In the genomic region with DNA sequence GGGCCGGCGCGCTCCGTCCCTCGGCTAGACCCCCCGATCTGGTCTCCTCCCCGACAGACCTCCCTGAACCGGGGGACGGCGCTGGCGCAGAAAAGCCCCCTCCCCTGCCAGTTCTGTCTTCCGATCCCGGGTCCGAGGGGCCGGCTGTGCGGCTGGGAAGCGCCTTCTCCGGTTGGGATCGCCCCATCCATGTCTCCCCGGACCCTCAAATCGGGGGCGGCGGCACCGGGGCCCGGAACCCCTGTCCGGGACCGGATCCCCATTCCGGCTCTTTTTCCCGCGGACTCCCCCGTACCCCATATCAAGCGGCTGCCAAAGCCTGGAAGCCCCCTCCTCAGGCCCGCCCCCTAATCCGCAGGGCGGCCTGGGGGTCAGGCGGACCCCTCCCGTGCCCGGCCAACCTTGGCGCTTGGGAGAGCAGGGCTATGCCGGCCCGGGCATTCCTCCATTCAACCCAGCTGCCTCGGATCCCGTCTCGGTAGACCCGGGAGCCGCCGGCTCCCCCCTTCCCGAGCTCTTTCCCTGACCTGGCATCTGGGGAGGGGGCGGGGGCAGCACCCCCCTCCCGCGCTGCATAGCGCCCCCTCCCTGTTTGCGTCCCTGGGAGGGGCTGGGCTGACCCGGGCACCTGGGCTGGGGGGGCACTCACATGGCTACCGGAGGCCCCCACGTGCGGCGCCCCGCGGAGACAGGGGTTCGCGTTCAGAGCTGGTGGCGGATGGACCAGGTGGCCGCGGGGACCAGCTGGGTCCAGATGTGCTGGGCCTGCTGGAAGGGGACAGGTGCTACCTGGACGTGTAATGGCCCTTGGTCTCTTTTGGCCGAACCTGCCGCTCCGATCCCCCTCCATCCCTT, we compare ENCODE assay signal across 1 cellular context.
TF ChIP-seq lines count a peak whose summit lies in the region.

No MANE protein-coding gene starts in this region.

TF ChIP-seq in HEK293, 187 proteins besides CTCF, POLR2A, EP300 and RAD21 (continued from another document):
- TF ChIP-seq ZNF18 (tag by site-specific recombination; IDR thresholded peaks at IDR 0.05) (no peak), GLIS2 (tag by site-specific recombination; IDR thresholded peaks at IDR 0.05) (peak; percentile 80), HOXA7 (CRISPR knock-in tag; IDR thresholded peaks at IDR 0.05; ENCODE audit: borderline replicate concordance) (no peak), ZBTB7A (tag by site-specific recombination; IDR thresholded peaks at IDR 0.05; ENCODE audit: low read depth) (0 out of 2 replicates have a peak, but pooled peaks have one; percentile 52), ZNF157 (tag by site-specific recombination; IDR thresholded peaks at IDR 0.05) (no peak), ZNF132 (tag by site-specific recombination; IDR thresholded peaks at IDR 0.05; ENCODE audit: borderline replicate concordance) (no peak), ZNF112 (tag by site-specific recombination; IDR thresholded peaks at IDR 0.05) (no peak), ZNF514 (tag by site-specific recombination; IDR thresholded peaks at IDR 0.05) (no peak), REPIN1 (tag by site-specific recombination; IDR thresholded peaks at IDR 0.05; ENCODE audit: low read depth) (no peak), ZSCAN23 (tag by site-specific recombination; IDR thresholded peaks at IDR 0.05) (no peak), ZIC2 (tag by site-specific recombination; IDR thresholded peaks at IDR 0.05) (no peak), ZNF585B (tag by site-specific recombination; IDR thresholded peaks at IDR 0.05) (no peak), ZNF133 (tag by site-specific recombination; IDR thresholded peaks at IDR 0.05) (no peak), ZNF701 (tag by site-specific recombination; IDR thresholded peaks at IDR 0.05) (no peak), ZNF335 (tag by site-specific recombination; conservative IDR thresholded peaks at IDR 0.05) (peak; percentile 69), ZNF677 (tag by site-specific recombination; IDR thresholded peaks at IDR 0.05) (no peak), TRIM28 (IDR thresholded peaks at IDR 0.05; ENCODE audit: borderline replicate concordance, low read length) (no peak), ZNF2 (tag by site-specific recombination; IDR thresholded peaks at IDR 0.05) (no peak), ZNF341 (tag by site-specific recombination; IDR thresholded peaks at IDR 0.05; ENCODE audit: low read depth) (0 out of 2 replicates have a peak, but pooled peaks have one; percentile 18)
- TF ChIP-seq, protein P1, sequence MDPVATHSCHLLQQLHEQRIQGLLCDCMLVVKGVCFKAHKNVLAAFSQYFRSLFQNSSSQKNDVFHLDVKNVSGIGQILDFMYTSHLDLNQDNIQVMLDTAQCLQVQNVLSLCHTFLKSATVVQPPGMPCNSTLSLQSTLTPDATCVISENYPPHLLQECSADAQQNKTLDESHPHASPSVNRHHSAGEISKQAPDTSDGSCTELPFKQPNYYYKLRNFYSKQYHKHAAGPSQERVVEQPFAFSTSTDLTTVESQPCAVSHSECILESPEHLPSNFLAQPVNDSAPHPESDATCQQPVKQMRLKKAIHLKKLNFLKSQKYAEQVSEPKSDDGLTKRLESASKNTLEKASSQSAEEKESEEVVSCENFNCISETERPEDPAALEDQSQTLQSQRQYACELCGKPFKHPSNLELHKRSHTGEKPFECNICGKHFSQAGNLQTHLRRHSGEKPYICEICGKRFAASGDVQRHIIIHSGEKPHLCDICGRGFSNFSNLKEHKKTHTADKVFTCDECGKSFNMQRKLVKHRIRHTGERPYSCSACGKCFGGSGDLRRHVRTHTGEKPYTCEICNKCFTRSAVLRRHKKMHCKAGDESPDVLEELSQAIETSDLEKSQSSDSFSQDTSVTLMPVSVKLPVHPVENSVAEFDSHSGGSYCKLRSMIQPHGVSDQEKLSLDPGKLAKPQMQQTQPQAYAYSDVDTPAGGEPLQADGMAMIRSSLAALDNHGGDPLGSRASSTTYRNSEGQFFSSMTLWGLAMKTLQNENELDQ (tag by site-specific recombination; IDR thresholded peaks at IDR 0.05; ENCODE audit: low read depth) = no peak
- TF ChIP-seq, protein P2, sequence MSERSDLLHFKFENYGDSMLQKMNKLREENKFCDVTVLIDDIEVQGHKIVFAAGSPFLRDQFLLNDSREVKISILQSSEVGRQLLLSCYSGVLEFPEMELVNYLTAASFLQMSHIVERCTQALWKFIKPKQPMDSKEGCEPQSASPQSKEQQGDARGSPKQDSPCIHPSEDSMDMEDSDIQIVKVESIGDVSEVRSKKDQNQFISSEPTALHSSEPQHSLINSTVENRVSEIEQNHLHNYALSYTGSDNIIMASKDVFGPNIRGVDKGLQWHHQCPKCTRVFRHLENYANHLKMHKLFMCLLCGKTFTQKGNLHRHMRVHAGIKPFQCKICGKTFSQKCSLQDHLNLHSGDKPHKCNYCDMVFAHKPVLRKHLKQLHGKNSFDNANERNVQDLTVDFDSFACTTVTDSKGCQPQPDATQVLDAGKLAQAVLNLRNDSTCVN (tag by site-specific recombination; optimal IDR thresholded peaks at IDR 0.05) = peak; percentile 42
- TF ChIP-seq, protein P3, sequence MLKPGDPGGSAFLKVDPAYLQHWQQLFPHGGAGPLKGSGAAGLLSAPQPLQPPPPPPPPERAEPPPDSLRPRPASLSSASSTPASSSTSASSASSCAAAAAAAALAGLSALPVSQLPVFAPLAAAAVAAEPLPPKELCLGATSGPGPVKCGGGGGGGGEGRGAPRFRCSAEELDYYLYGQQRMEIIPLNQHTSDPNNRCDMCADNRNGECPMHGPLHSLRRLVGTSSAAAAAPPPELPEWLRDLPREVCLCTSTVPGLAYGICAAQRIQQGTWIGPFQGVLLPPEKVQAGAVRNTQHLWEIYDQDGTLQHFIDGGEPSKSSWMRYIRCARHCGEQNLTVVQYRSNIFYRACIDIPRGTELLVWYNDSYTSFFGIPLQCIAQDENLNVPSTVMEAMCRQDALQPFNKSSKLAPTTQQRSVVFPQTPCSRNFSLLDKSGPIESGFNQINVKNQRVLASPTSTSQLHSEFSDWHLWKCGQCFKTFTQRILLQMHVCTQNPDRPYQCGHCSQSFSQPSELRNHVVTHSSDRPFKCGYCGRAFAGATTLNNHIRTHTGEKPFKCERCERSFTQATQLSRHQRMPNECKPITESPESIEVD (tag by site-specific recombination; IDR thresholded peaks at IDR 0.05) = no peak
- TF ChIP-seq, protein P4, sequence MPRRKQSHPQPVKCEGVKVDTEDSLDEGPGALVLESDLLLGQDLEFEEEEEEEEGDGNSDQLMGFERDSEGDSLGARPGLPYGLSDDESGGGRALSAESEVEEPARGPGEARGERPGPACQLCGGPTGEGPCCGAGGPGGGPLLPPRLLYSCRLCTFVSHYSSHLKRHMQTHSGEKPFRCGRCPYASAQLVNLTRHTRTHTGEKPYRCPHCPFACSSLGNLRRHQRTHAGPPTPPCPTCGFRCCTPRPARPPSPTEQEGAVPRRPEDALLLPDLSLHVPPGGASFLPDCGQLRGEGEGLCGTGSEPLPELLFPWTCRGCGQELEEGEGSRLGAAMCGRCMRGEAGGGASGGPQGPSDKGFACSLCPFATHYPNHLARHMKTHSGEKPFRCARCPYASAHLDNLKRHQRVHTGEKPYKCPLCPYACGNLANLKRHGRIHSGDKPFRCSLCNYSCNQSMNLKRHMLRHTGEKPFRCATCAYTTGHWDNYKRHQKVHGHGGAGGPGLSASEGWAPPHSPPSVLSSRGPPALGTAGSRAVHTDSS (tag by site-specific recombination; IDR thresholded peaks at IDR 0.05) = no peak
- TF ChIP-seq, protein P5, sequence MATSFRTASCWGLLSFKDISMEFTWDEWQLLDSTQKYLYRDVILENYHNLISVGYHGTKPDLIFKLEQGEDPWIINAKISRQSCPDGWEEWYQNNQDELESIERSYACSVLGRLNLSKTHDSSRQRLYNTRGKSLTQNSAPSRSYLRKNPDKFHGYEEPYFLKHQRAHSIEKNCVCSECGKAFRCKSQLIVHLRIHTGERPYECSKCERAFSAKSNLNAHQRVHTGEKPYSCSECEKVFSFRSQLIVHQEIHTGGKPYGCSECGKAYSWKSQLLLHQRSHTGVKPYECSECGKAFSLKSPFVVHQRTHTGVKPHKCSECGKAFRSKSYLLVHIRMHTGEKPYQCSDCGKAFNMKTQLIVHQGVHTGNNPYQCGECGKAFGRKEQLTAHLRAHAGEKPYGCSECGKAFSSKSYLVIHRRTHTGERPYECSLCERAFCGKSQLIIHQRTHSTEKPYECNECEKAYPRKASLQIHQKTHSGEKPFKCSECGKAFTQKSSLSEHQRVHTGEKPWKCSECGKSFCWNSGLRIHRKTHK (tag by site-specific recombination; IDR thresholded peaks at IDR 0.05) = no peak
- TF ChIP-seq, protein P6, sequence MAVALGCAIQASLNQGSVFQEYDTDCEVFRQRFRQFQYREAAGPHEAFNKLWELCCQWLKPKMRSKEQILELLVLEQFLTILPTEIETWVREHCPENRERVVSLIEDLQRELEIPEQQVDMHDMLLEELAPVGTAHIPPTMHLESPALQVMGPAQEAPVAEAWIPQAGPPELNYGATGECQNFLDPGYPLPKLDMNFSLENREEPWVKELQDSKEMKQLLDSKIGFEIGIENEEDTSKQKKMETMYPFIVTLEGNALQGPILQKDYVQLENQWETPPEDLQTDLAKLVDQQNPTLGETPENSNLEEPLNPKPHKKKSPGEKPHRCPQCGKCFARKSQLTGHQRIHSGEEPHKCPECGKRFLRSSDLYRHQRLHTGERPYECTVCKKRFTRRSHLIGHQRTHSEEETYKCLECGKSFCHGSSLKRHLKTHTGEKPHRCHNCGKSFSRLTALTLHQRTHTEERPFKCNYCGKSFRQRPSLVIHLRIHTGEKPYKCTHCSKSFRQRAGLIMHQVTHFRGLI (tag by site-specific recombination; IDR thresholded peaks at IDR 0.05) = no peak
